ENCODE assay signal across 33 cellular contexts in genomic region chr10:94008526-94008925, GRCh38. TPM values are rescaled to one million over a fixed set of nuclear protein-coding genes. Genes with fewer than 3 reads are reported as not detected.
"Had no signal": no experiment of that assay in that cellular context is flagged by ENCODE, and none has a peak within 500 bp of the region (broad histone marks: within the 10 kb centered on the region; RNA-seq: fewer than 3 reads in every experiment).

No MANE protein-coding gene starts in this region.

- H3K9me3 ChIP-seq: adrenal gland, ascending aorta had no signal

- H3K4me3 Mint-ChIP-seq: activated B cell treated with CpG ODN at 0.5 μM for 24 hours; activated CD4-positive, alpha-beta memory T cell treated with anti-CD3 and anti-CD28 coated beads for 36 hours; activated CD4-positive, alpha-beta T cell treated with anti-CD3 and anti-CD28 coated beads, Interleukin-2, amount 10 ng/mL, durations not matched to agents 7 days and 5 days; activated CD8-positive, alpha-beta T cell treated with anti-CD3 and anti-CD28 coated beads for 36 hours; activated naive CD4-positive, alpha-beta T cell treated with anti-CD3 and anti-CD28 coated beads for 36 hours; activated naive CD8-positive, alpha-beta T cell treated with anti-CD3 and anti-CD28 coated beads for 36 hours; activated T-cell treated with anti-CD3 and anti-CD28 coated beads, Interleukin-2, amount 50 U/mL, for 4 hours; activated T-cell treated with anti-CD3 and anti-CD28 coated beads, Interleukin-2, amount 50 U/mL, for 72 hours; activated T-helper 1 cell treated with anti-CD3 and anti-CD28 coated beads, Interleukin-12 subunit alpha, Interleukin-12 subunit beta, Interleukin-2, Interleukin-4 antibody, amounts not matched to agents 30 ng/mL and 10 ng/mL and 1 ng/mL, durations not matched to agents 14 hours and 24 hours and 36 hours; activated T-helper 17 cell treated with anti-CD3 and anti-CD28 coated beads, Interleukin-2, amount 50 U/mL, for 72 hours; brain; T-helper 1 cell treated with Interleukin-12 subunit alpha and Interleukin-12 subunit beta and Interleukin-4 antibody, amounts not matched to agents 30 μg/mL and 1 μg/mL, for 36 hours; T-helper 2 cell treated with Interferon-gamma antibody and Interleukin-4, amounts not matched to agents 5 μg/mL and 100 μg/mL, for 36 hours had no signal

- H3K27ac Mint-ChIP-seq: activated B cell treated with CpG ODN at 0.5 μM for 24 hours; activated CD4-positive, alpha-beta memory T cell treated with anti-CD3 and anti-CD28 coated beads for 36 hours; activated CD4-positive, alpha-beta T cell treated with anti-CD3 and anti-CD28 coated beads, Interleukin-2, amount 10 ng/mL, durations not matched to agents 7 days and 5 days; activated CD8-positive, alpha-beta T cell treated with anti-CD3 and anti-CD28 coated beads for 36 hours; activated naive CD4-positive, alpha-beta T cell treated with anti-CD3 and anti-CD28 coated beads for 36 hours; activated naive CD4-positive, alpha-beta T cell treated with anti-CD3 and anti-CD28 coated beads, Interleukin-2, amount 50 U/mL, for 72 hours; activated naive CD8-positive, alpha-beta T cell treated with anti-CD3 and anti-CD28 coated beads for 36 hours; activated T-cell treated with anti-CD3 and anti-CD28 coated beads, Interleukin-2, amount 50 U/mL, for 72 hours; activated T-helper 1 cell treated with anti-CD3 and anti-CD28 coated beads, Interleukin-12 subunit alpha, Interleukin-12 subunit beta, Interleukin-2, Interleukin-4 antibody, amounts not matched to agents 30 ng/mL and 10 ng/mL and 1 ng/mL, durations not matched to agents 14 hours and 24 hours and 36 hours; activated T-helper 17 cell treated with anti-CD3 and anti-CD28 coated beads, Interleukin-2, amount 50 U/mL, for 72 hours; brain; T-helper 1 cell treated with Interleukin-12 subunit alpha and Interleukin-12 subunit beta and Interleukin-4 antibody, amounts not matched to agents 30 μg/mL and 1 μg/mL, for 36 hours; T-helper 2 cell treated with Interferon-gamma antibody and Interleukin-4, amounts not matched to agents 5 μg/mL and 100 μg/mL, for 36 hours had no signal

- H3K27me3 ChIP-seq: adrenal gland, ascending aorta, cardiac muscle cell had no signal

- H3K27me3 Mint-ChIP-seq: brain had no signal

- H3K4me1 Mint-ChIP-seq: activated B cell treated with CpG ODN at 0.5 μM for 24 hours; activated CD4-positive, alpha-beta T cell treated with anti-CD3 and anti-CD28 coated beads, Interleukin-2, amount 10 ng/mL, durations not matched to agents 7 days and 5 days; activated naive CD8-positive, alpha-beta T cell treated with anti-CD3 and anti-CD28 coated beads for 36 hours; activated T-helper 17 cell treated with anti-CD3 and anti-CD28 coated beads, Interleukin-2, amount 50 U/mL, for 72 hours had no signal

- H3K27ac ChIP-seq: adrenal gland, ascending aorta, cardiac muscle cell had no signal

- H3K4me3 ChIP-seq: adrenal gland, ascending aorta, cardiac muscle cell had no signal

- H3K36me3 Mint-ChIP-seq: activated CD4-positive, alpha-beta memory T cell treated with anti-CD3 and anti-CD28 coated beads for 36 hours; activated naive CD4-positive, alpha-beta T cell treated with anti-CD3 and anti-CD28 coated beads, Interleukin-2, amount 50 U/mL, for 72 hours; activated naive CD8-positive, alpha-beta T cell treated with anti-CD3 and anti-CD28 coated beads for 36 hours had no signal

- H3K4me1 ChIP-seq: adrenal gland had no signal

- H3K36me3 ChIP-seq: adrenal gland, ascending aorta, cardiac muscle cell had no signal

- H3K9me3 Mint-ChIP-seq: activated B cell treated with CpG ODN at 0.5 μM for 24 hours; activated CD4-positive, alpha-beta memory T cell treated with anti-CD3 and anti-CD28 coated beads for 36 hours; activated CD4-positive, alpha-beta T cell treated with anti-CD3 and anti-CD28 coated beads, Interleukin-2, amount 10 ng/mL, durations not matched to agents 7 days and 5 days; activated CD8-positive, alpha-beta T cell treated with anti-CD3 and anti-CD28 coated beads for 36 hours; activated naive CD4-positive, alpha-beta T cell treated with anti-CD3 and anti-CD28 coated beads, Interleukin-2, amount 50 U/mL, for 72 hours; activated naive CD8-positive, alpha-beta T cell treated with anti-CD3 and anti-CD28 coated beads for 36 hours; activated T-cell treated with anti-CD3 and anti-CD28 coated beads, Interleukin-2, amount 50 U/mL, for 4 hours; activated T-cell treated with anti-CD3 and anti-CD28 coated beads, Interleukin-2, amount 50 U/mL, for 72 hours; activated T-helper 1 cell treated with anti-CD3 and anti-CD28 coated beads, Interleukin-12 subunit alpha, Interleukin-12 subunit beta, Interleukin-2, Interleukin-4 antibody, amounts not matched to agents 30 ng/mL and 10 ng/mL and 1 ng/mL, durations not matched to agents 14 hours and 24 hours and 36 hours; activated T-helper 17 cell treated with anti-CD3 and anti-CD28 coated beads, Interleukin-2, amount 50 U/mL, for 72 hours; T-helper 1 cell treated with Interleukin-12 subunit alpha and Interleukin-12 subunit beta and Interleukin-4 antibody, amounts not matched to agents 30 μg/mL and 1 μg/mL, for 36 hours; T-helper 2 cell treated with Interferon-gamma antibody and Interleukin-4, amounts not matched to agents 5 μg/mL and 100 μg/mL, for 36 hours had no signal

- DNase-seq: activated B cell treated with CpG ODN at 0.5 μM for 24 hours; activated CD4-positive, alpha-beta memory T cell treated with anti-CD3 and anti-CD28 coated beads for 36 hours; activated CD4-positive, alpha-beta T cell treated with anti-CD3 and anti-CD28 coated beads for 48 hours; activated CD4-positive, alpha-beta T cell treated with anti-CD3 and anti-CD28 coated beads, Interleukin-2, amount 10 ng/mL, durations not matched to agents 7 days and 5 days; activated CD4-positive, CD25-positive, alpha-beta regulatory T cell treated with anti-CD3 and anti-CD28 coated beads, Interleukin-2, amount 50 U/mL, for 72 hours; activated CD8-positive, alpha-beta memory T cell treated with anti-CD3 and anti-CD28 coated beads, Interleukin-2, amount 50 U/mL, for 4 hours; activated CD8-positive, alpha-beta T cell treated with anti-CD3 and anti-CD28 coated beads for 36 hours; activated effector memory CD4-positive, alpha-beta T cell treated with anti-CD3 and anti-CD28 coated beads, Interleukin-2, amount 50 U/mL, for 16 hours; activated gamma-delta T cell treated with Interleukin-2 at 50 U/mL for 16 hours; activated naive CD4-positive, alpha-beta T cell; activated naive CD4-positive, alpha-beta T cell treated with anti-CD3 and anti-CD28 coated beads for 36 hours; activated naive CD4-positive, alpha-beta T cell treated with anti-CD3 and anti-CD28 coated beads, Interleukin-2, amount 50 U/mL, for 16 hours; activated naive CD8-positive, alpha-beta T cell treated with anti-CD3 and anti-CD28 coated beads for 36 hours; activated T-cell treated with anti-CD3 and anti-CD28 coated beads for 4 hours; activated T-cell treated with anti-CD3 and anti-CD28 coated beads, Interleukin-2, amount 50 U/mL, for 1 hour; activated T-cell treated with anti-CD3 and anti-CD28 coated beads, Interleukin-2, amount 50 U/mL, for 4 hours; activated T-cell treated with anti-CD3 and anti-CD28 coated beads, Interleukin-2, amount 50 U/mL, for 72 hours; adrenal gland; amygdala; anterior cingulate cortex; caudate nucleus; SW 1271; T-helper 1 cell; T-helper 2 cell; T-helper 9 cell had no signal

RNA-seq across cellular contexts. Expression of gene PLCE1, which starts 14.8 kb away (rescaled TPM):
- total RNA-seq: activated B cell treated with CpG ODN at 0.5 μM for 24 hours; activated CD8-positive, alpha-beta T cell treated with anti-CD3 and anti-CD28 coated beads for 36 hours; activated naive CD8-positive, alpha-beta T cell treated with anti-CD3 and anti-CD28 coated beads for 36 hours; activated T-helper 1 cell treated with anti-CD3 and anti-CD28 coated beads, Interleukin-12 subunit alpha, Interleukin-12 subunit beta, Interleukin-2, Interleukin-4 antibody, amounts not matched to agents 30 ng/mL and 10 ng/mL and 1 ng/mL, durations not matched to agents 14 hours and 24 hours and 36 hours had no signal
